8 cellular contexts compared by ENCODE assay signal in the genomic region with DNA sequence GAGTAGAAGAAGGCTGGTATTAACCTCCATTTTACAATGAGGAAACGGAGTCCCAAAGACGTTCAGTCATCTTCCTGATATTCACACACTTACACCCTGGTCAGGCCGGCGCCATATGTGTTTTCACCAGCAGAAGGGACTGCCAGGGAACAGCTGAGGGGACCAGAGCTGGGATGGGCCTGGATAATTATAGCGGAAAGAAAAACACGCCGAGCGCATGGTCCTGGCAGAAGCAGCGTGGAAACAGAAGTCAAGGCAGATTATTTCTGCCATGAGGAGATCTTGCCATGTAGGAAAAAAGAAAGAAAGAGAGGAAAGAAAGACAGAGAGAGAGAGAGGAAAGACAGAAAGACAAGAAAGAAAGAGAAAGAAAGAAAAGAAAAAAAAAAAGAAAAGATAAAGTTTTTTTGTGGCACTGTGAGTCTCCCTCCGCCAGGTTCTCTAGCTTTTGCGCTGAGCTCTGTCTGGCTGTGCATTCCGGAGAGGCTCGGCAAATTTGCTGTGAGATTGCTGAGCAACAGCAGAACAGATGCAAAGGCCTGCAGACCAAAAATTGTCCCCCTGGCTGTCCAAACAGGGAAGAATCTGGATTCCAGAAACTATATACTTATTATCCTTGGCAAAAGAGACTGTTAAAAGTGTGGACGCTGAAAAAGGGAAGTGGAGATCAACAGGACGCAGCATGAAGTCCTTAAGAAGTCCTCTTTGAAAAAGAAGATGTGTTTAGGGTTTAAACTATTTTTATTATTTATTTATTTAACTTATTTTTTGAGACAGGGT. TPM values are rescaled to one million over a fixed set of nuclear protein-coding genes. Genes with fewer than 3 reads are reported as not detected.
DNase-seq lines count a peak whose midpoint lies in the region; ATAC-seq and TF ChIP-seq lines count a peak whose summit lies in the region.

No MANE protein-coding gene starts in this region.

- TF ChIP-seq CTCF in HL-60 (IDR thresholded peaks at IDR 0.05; ENCODE audit: insufficient read depth, low read length) (no peak), WTC11 (IDR thresholded peaks at IDR 0.05) (no peak)

- H3K9me3 Mint-ChIP-seq in WTC11 = no peaks in the 10 kb centered on the region
- H3K9me3 Mint-ChIP-seq in stimulated activated naive B cell treated with anti-CD40 and anti-IgM and Interleukin-4, amounts not matched to agents 10 μg/mL and 1 μg/mL and 100 μg/mL, for 72 hours = no peaks in the 10 kb centered on the region

- peaks cover 2% of the 10 kb centered on the region for H3K4me1 ChIP-seq in right cardiac atrium (ENCODE audit: control insufficient read depth, insufficient read depth, low read length)

- H3K27ac ChIP-seq in HL-60 (replicated peaks) = peak overlapping the region; percentile 98
- H3K27ac ChIP-seq in right cardiac atrium (ENCODE audit: low read length) = peak overlapping the region; percentile 4

- ATAC-seq in WTC11 = no peak
- peak; percentile 1 to 20 for ATAC-seq in right cardiac atrium
- no peak for ATAC-seq in stimulated activated naive B cell treated with anti-CD40 and anti-IgM and Interleukin-4, amounts not matched to agents 10 μg/mL and 1 μg/mL and 100 μg/mL, for 72 hours (replicated peaks)
- ATAC-seq in HG02763 (IDR thresholded peaks at IDR 0.05; ENCODE audit: unreplicated experiment) = no peak
- no peak for ATAC-seq in GM21390 (IDR thresholded peaks at IDR 0.05; ENCODE audit: unreplicated experiment)

- H3K27me3 Mint-ChIP-seq in WTC11 (ENCODE audit: low read depth) = peaks cover 6% of the 10 kb centered on the region
- H3K27me3 Mint-ChIP-seq in stimulated activated naive B cell treated with anti-CD40 and anti-IgM and Interleukin-4, amounts not matched to agents 10 μg/mL and 1 μg/mL and 100 μg/mL, for 72 hours = no peaks in the 10 kb centered on the region

- DNase-seq in 8988T = peak; percentile 11
- peak; percentile 7 to 45 for DNase-seq in HL-60 (ENCODE audit: low read depth in 1 of 2, low spot score in 1 of 2)
- DNase-seq in WTC11 (ENCODE audit: low spot score) = no peak
- no peak for DNase-seq in right cardiac atrium
- no peak for DNase-seq in stimulated activated naive B cell treated with anti-CD40 and anti-IgM and Interleukin-4, amounts not matched to agents 10 μg/mL and 1 μg/mL and 100 μg/mL, for 72 hours
- DNase-seq in cortex of kidney (lab: John Stamatoyannopoulos, UW) = no peak

- peak overlapping the region; percentile 20; the same call in 1 of the 2 replicates for H3K27ac Mint-ChIP-seq in WTC11
- H3K27ac Mint-ChIP-seq in stimulated activated naive B cell treated with anti-CD40 and anti-IgM and Interleukin-4, amounts not matched to agents 10 μg/mL and 1 μg/mL and 100 μg/mL, for 72 hours = peak overlapping the region; percentile 100

- no peaks in the 10 kb centered on the region for H3K27me3 ChIP-seq in HL-60 (ENCODE audit: insufficient read depth, poor library complexity, severe bottlenecking)
- no peaks in the 10 kb centered on the region for H3K27me3 ChIP-seq in right cardiac atrium (ENCODE audit: control insufficient read depth, insufficient read depth)

- intact Hi-C loops in right cardiac atrium (cut with DNase I) = no loop called here

- H3K36me3 Mint-ChIP-seq in WTC11 = peaks cover 15% of the 10 kb centered on the region
- H3K36me3 Mint-ChIP-seq in stimulated activated naive B cell treated with anti-CD40 and anti-IgM and Interleukin-4, amounts not matched to agents 10 μg/mL and 1 μg/mL and 100 μg/mL, for 72 hours = peaks cover 31 to 37% of the 10 kb centered on the region in 2 donors

- no peaks in the 10 kb centered on the region for H3K9me3 ChIP-seq in right cardiac atrium (ENCODE audit: control insufficient read depth, low read length)

- WGBS in right cardiac atrium = 48% methylated on average over 15 of the region's 15 CpGs

- H3K4me3 Mint-ChIP-seq in WTC11 = peak overlapping the region; percentile 94
- peak overlapping the region; percentile 97 to 100 for H3K4me3 Mint-ChIP-seq in stimulated activated naive B cell treated with anti-CD40 and anti-IgM and Interleukin-4, amounts not matched to agents 10 μg/mL and 1 μg/mL and 100 μg/mL, for 72 hours

- no peak overlapping the region for H3K4me3 ChIP-seq in HL-60 (replicated peaks; ENCODE audit: insufficient read depth, low read length)
- peak overlapping the region; percentile 46 for H3K4me3 ChIP-seq in right cardiac atrium (ENCODE audit: low read length)

- CTCF ChIA-PET in WTC11 (lab: Charles Lee) = interaction anchor here (0.7 kb wide), 1 partner anchor 28 kb away, joined by 3 read pairs; no protein-coding TSS in a partner anchor

- POLR2A ChIA-PET in WTC11 (lab: Charles Lee) = interaction anchor here (0.5 kb wide), 1 partner anchor 162 kb away, joined by 3 read pairs; no protein-coding TSS in a partner anchor

- H3K4me1 Mint-ChIP-seq in WTC11 = peaks cover 32% of the 10 kb centered on the region
- H3K4me1 Mint-ChIP-seq in stimulated activated naive B cell treated with anti-CD40 and anti-IgM and Interleukin-4, amounts not matched to agents 10 μg/mL and 1 μg/mL and 100 μg/mL, for 72 hours = peaks cover 33 to 35% of the 10 kb centered on the region in 2 donors

TF ChIP-seq in WTC11, 78 proteins besides CTCF, POLR2A, EP300 and RAD21:
- TF ChIP-seq, protein P1, sequence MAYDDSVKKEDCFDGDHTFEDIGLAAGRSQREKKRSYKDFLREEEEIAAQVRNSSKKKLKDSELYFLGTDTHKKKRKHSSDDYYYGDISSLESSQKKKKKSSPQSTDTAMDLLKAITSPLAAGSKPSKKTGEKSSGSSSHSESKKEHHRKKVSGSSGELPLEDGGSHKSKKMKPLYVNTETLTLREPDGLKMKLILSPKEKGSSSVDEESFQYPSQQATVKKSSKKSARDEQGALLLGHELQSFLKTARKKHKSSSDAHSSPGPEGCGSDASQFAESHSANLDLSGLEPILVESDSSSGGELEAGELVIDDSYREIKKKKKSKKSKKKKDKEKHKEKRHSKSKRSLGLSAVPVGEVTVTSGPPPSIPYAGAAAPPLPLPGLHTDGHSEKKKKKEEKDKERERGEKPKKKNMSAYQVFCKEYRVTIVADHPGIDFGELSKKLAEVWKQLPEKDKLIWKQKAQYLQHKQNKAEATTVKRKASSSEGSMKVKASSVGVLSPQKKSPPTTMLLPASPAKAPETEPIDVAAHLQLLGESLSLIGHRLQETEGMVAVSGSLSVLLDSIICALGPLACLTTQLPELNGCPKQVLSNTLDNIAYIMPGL (CRISPR knock-in tag; IDR thresholded peaks at IDR 0.05) = 0 out of 2 replicates have a peak, but pooled peaks have one; percentile 7
- TF ChIP-seq, protein P2, sequence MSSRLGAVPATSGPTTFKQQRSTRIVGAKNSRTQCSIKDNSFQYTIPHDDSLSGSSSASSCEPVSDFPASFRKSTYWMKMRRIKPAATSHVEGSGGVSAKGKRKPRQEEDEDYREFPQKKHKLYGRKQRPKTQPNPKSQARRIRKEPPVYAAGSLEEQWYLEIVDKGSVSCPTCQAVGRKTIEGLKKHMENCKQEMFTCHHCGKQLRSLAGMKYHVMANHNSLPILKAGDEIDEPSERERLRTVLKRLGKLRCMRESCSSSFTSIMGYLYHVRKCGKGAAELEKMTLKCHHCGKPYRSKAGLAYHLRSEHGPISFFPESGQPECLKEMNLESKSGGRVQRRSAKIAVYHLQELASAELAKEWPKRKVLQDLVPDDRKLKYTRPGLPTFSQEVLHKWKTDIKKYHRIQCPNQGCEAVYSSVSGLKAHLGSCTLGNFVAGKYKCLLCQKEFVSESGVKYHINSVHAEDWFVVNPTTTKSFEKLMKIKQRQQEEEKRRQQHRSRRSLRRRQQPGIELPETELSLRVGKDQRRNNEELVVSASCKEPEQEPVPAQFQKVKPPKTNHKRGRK (CRISPR knock-in tag; IDR thresholded peaks at IDR 0.05; ENCODE audit: borderline replicate concordance) = peak; percentile 88
- TF ChIP-seq NR3C1 (CRISPR knock-in tag; conservative IDR thresholded peaks at IDR 0.05; ENCODE audit: low read depth) = no peak

RNA-seq across cellular contexts. Expression of a gene that starts 1.3 kb away (rescaled TPM):
- total RNA-seq in WTC11 (2021) (54.0 to 66.8 TPM (median 64.2 TPM) in 3 replicates), right cardiac atrium (10 to 100 TPM; 12.6 to 23.1 (median 17.1) TPM)
- polyA plus RNA-seq in right cardiac atrium = 9.9 TPM

RNA-seq across cellular contexts. Expression of a gene that starts 24.9 kb away (rescaled TPM):
- total RNA-seq in WTC11 (2021) (0.50 to 0.73 TPM (median 0.55 TPM) in 3 replicates), right cardiac atrium (1 to 10 TPM; 1.6 to 2.5 (median 1.9) TPM)
- polyA plus RNA-seq in right cardiac atrium = 2.0 TPM

RNA-seq across cellular contexts. Expression of a gene that starts 33.1 kb away (rescaled TPM):
- total RNA-seq in WTC11 (2021) = 0.18 to 0.24 TPM (median 0.21 TPM) in 3 replicates
- total RNA-seq in right cardiac atrium = under 1 TPM in 1 of 4 donors, not detected in 3; 0.26 TPM
- not detected for polyA plus RNA-seq in right cardiac atrium

Comparison
In these comparisons a context has a peak if more than half of its experiments do, and no peak if none do; other contexts are left out.
1. DNase-seq: peak in 8988T (single experiment) and HL-60 (2 of 2); none in WTC11 (single experiment), right cardiac atrium (0 of 3), stimulated activated naive B cell treated with anti-CD40 and anti-IgM and Interleukin-4, amounts not matched to agents 10 μg/mL and 1 μg/mL and 100 μg/mL, for 72 hours (single experiment) and cortex of kidney (single experiment).
2. ATAC-seq: peak in right cardiac atrium (2 of 2); none in WTC11 (single experiment), stimulated activated naive B cell treated with anti-CD40 and anti-IgM and Interleukin-4, amounts not matched to agents 10 μg/mL and 1 μg/mL and 100 μg/mL, for 72 hours (0 of 2), HG02763 (single experiment) and GM21390 (single experiment).